ENCODE assay signal across 8 cellular contexts in genomic region chr9:94945191-94946144, GRCh38.
DNase-seq lines count a peak whose midpoint lies in the region; ATAC-seq and TF ChIP-seq lines count a peak whose summit lies in the region.

No MANE protein-coding gene starts in this region.

- no peaks in the 10 kb centered on the region for H3K27me3 ChIP-seq in heart right ventricle

- intact Hi-C loops in heart right ventricle (cut with DNase I), result no loop called here

- 65 to 66% methylated on average over 14 of the region's 14 CpGs for WGBS in heart right ventricle, 2 donors

- peak overlapping the region in 9 of 10 donors; percentile 3 to 68 (median 48) for H3K27ac ChIP-seq in heart right ventricle

- peaks cover 5 to 55% (median 41%) of the 10 kb centered on the region in 9 donors for H3K4me1 ChIP-seq in heart right ventricle

- DNase-seq in H4 (ENCODE audit: low spot score), result peak; percentile 67
- peak; percentile 92 for DNase-seq in amniotic epithelial cell (ENCODE audit: low read depth)
- peak in 1 of 2 donors; percentile 63 for DNase-seq in heart right ventricle
- DNase-seq in skeletal muscle cell (ENCODE audit: low read depth), result peak; percentile 90
- no peak for DNase-seq in SIG-M5 (lab: John Stamatoyannopoulos, UW)
- DNase-seq in 8988T, result no peak

- no peak for TF ChIP-seq CTCF in heart right ventricle (IDR thresholded peaks at IDR 0.05)

- H3K9me3 ChIP-seq in heart right ventricle, result no peaks in the 10 kb centered on the region

- ATAC-seq in heart right ventricle, result peak; percentile 46 to 92 (median 85)
- ATAC-seq in GM21381 (IDR thresholded peaks at IDR 0.05; ENCODE audit: unreplicated experiment), result no peak
- no peak for ATAC-seq in HG02973 (IDR thresholded peaks at IDR 0.05; ENCODE audit: unreplicated experiment)

- no peaks in the 10 kb centered on the region for H3K36me3 ChIP-seq in heart right ventricle

- H3K4me3 ChIP-seq in heart right ventricle (no peak overlapping the region), skeletal muscle cell (ENCODE audit: low read depth, low read length) (no peak overlapping the region)

Comparison
In these comparisons a context has a peak if more than half of its experiments do, and no peak if none do; other contexts are left out.
1. DNase-seq: peak in H4 (single experiment), amniotic epithelial cell (single experiment) and skeletal muscle cell (single experiment); none in SIG-M5 (single experiment) and 8988T (single experiment).
2. ATAC-seq: peak in heart right ventricle (8 of 8); none in GM21381 (single experiment) and HG02973 (single experiment).